19 cellular contexts compared by ENCODE assay signal in genomic region chr6:43604174-43604573, GRCh38. TPM values are rescaled to one million over a fixed set of nuclear protein-coding genes. Genes with fewer than 3 reads are reported as not detected.
DNase-seq lines count a peak whose midpoint lies in the region; ATAC-seq and TF ChIP-seq lines count a peak whose summit lies in the region.
"Had no signal": no experiment of that assay in that cellular context is flagged by ENCODE, and none has a peak within 500 bp of the region (broad histone marks: within the 10 kb centered on the region; RNA-seq: fewer than 3 reads in every experiment).

No MANE protein-coding gene starts in this region.

- H3K4me3 ChIP-seq in GM23248, result no peak overlapping the region
- no peak overlapping the region for H3K4me3 ChIP-seq in mesenchymal stem cell (ENCODE audit: insufficient read depth in 1 of 2, low read depth in 1 of 2, low read length in 2 of 2)
- no peak overlapping the region for H3K4me3 ChIP-seq in heart right ventricle
- H3K4me3 ChIP-seq: ascending aorta, HAP-1, heart left ventricle, spleen, stomach, vagina had no signal

- no peak overlapping the region for H3K14ac ChIP-seq in mesenchymal stem cell (ENCODE audit: low read length in 2 of 2)

- no peak overlapping the region for H4K8ac ChIP-seq in mesenchymal stem cell (ENCODE audit: low read length)

- H2BK12ac ChIP-seq in mesenchymal stem cell (ENCODE audit: low read length in 2 of 2), result no peak overlapping the region

- H2BK5ac ChIP-seq in mesenchymal stem cell (ENCODE audit: low read depth, low read length, poor library complexity, severe bottlenecking), result no peak overlapping the region

- peaks cover 11% of the 10 kb centered on the region for H3K79me1 ChIP-seq in mesenchymal stem cell (replicated peaks; ENCODE audit: low read length, poor library complexity, severe bottlenecking)

- no peak overlapping the region for H2AFZ ChIP-seq in GM23248
- H2AFZ ChIP-seq in mesenchymal stem cell (ENCODE audit: low read depth, low read length), result no peak overlapping the region

- H3K4me2 ChIP-seq in GM23248 (ENCODE audit: unreplicated experiment) (no peak overlapping the region), mesenchymal stem cell (ENCODE audit: low read length, poor library complexity, severe bottlenecking) (no peak overlapping the region)

- no peak overlapping the region for H3K9ac ChIP-seq in GM23248
- H3K9ac ChIP-seq in mesenchymal stem cell (ENCODE audit: low read length), result peak overlapping the region; percentile 10

- no peak overlapping the region for H2BK120ac ChIP-seq in mesenchymal stem cell (ENCODE audit: low read depth, low read length)

- in situ Hi-C loops in GM23248 (cut with MboI), result no loop called here

- H3K9me2 ChIP-seq in GM23248 (ENCODE audit: insufficient read depth), result no peaks in the 10 kb centered on the region

- peaks cover 50% of the 10 kb centered on the region for H3F3A ChIP-seq in GM23248 (ENCODE audit: insufficient read depth)

- 84 to 85% methylated on average over 2 of the region's 2 CpGs for WGBS in GM23248 (ENCODE audit: low coverage in 1 of 2, low lambda C conversion rate in 2 of 2, missing lambda C conversion rate in 2 of 2), 2 experiments
- WGBS in mesenchymal stem cell, result 100% methylated on average over 2 of the region's 2 CpGs
- WGBS in heart right ventricle, 2 donors, result 96 to 97% methylated on average over 2 of the region's 2 CpGs

- H4K20me1 ChIP-seq in GM23248 (ENCODE audit: insufficient read depth), result no peaks in the 10 kb centered on the region

- ATAC-seq in heart right ventricle, result no peak
- ATAC-seq: heart left ventricle had no signal

- H3K23ac ChIP-seq in mesenchymal stem cell (ENCODE audit: low read length in 2 of 2), result no peak overlapping the region

- no peak overlapping the region for H2AK5ac ChIP-seq in mesenchymal stem cell (ENCODE audit: low read length, severe bottlenecking)

- no peak overlapping the region for H2BK15ac ChIP-seq in mesenchymal stem cell (ENCODE audit: low read depth, poor library complexity, severe bottlenecking)

- intact Hi-C loops in heart right ventricle (cut with DNase I), result loop anchor here in 3 of 10 donors (10.0 kb wide), 2 partner anchors 471 to 481 kb away; no protein-coding TSS in a partner anchor

- H3K27me3 ChIP-seq in GM23248 (replicated peaks; ENCODE audit: insufficient read depth), result no peaks in the 10 kb centered on the region
- H3K27me3 ChIP-seq in mesenchymal stem cell (ENCODE audit: control insufficient read depth in 1 of 2, insufficient read depth in 1 of 2, low read length in 2 of 2), result no peaks in the 10 kb centered on the region
- H3K27me3 ChIP-seq in heart right ventricle, result no peaks in the 10 kb centered on the region
- H3K27me3 ChIP-seq: ascending aorta, heart left ventricle, spleen, stomach, vagina had no signal

- DNase-seq in GM23248 (peak; percentile 87), RWPE1 (ENCODE audit: low spot score) (peak; percentile 38), dermis microvascular lymphatic vessel endothelial cell (ENCODE audit: low read depth in 2 of 2) (peak; percentile 59 to 76), mesenchymal stem cell (no peak), NCI-H2107 treated with DMSO at 0.1 percent for 48 hours (lab: John Stamatoyannopoulos, UW; ENCODE audit: unreplicated experiment) (no peak), SIG-M5 treated with dmso at 0.1 percent for 504 hours (lab: John Stamatoyannopoulos, UW; ENCODE audit: unreplicated experiment) (no peak), heart right ventricle (no peak), T-helper 9 cell (no peak)
- DNase-seq: activated effector memory CD4-positive, alpha-beta T cell treated with Interleukin-2 at 50 U/mL for 16 hours; DND-41; effector CD4-positive, alpha-beta T cell; heart left ventricle; NCI-H1092; spleen; stomach had no signal

- peaks cover 3% of the 10 kb centered on the region; the same call in 1 of the 2 replicates for H3K79me2 ChIP-seq in GM23248 (ENCODE audit: insufficient read depth)

- no peak overlapping the region for H4K91ac ChIP-seq in mesenchymal stem cell (ENCODE audit: low read length)

- peaks cover 11% of the 10 kb centered on the region for H3K4me1 ChIP-seq in GM23248 (ENCODE audit: insufficient read depth)
- peaks cover 1% of the 10 kb centered on the region for H3K4me1 ChIP-seq in mesenchymal stem cell (ENCODE audit: control insufficient read depth, insufficient read depth, low read depth, low read length)
- peaks cover 0 to 12% (median 0%) of the 10 kb centered on the region in 9 donors for H3K4me1 ChIP-seq in heart right ventricle
- H3K4me1 ChIP-seq: ascending aorta, HAP-1, vagina had no signal

- no peak overlapping the region for H3K4ac ChIP-seq in mesenchymal stem cell (ENCODE audit: low read depth in 1 of 2, low read length in 2 of 2)

- CTCF ChIA-PET in RWPE1 (lab: Yijun Ruan, JAX), result no interaction called here

- H3K36me3 ChIP-seq in GM23248 (ENCODE audit: low read depth), result peaks cover 40% of the 10 kb centered on the region
- H3K36me3 ChIP-seq in mesenchymal stem cell (ENCODE audit: control insufficient read depth in 1 of 2, insufficient read depth in 2 of 2, low read depth in 1 of 2, low read length in 2 of 2), result peaks cover 26 to 84% of the 10 kb centered on the region in 2 experiments
- peaks cover 0 to 93% (median 44%) of the 10 kb centered on the region in 9 donors for H3K36me3 ChIP-seq in heart right ventricle

- H3K27ac ChIP-seq in GM23248, result peak overlapping the region; percentile 48
- H3K27ac ChIP-seq in RWPE1, result no peak overlapping the region
- H3K27ac ChIP-seq in mesenchymal stem cell (ENCODE audit: low read length, poor library complexity, severe bottlenecking), result no peak overlapping the region
- no peak overlapping the region for H3K27ac ChIP-seq in heart right ventricle
- H3K27ac ChIP-seq: ascending aorta, C4-2B, heart left ventricle, spleen, stomach, vagina had no signal

- H3K9me3 ChIP-seq in GM23248 (ENCODE audit: low read depth) (no peaks in the 10 kb centered on the region), mesenchymal stem cell (ENCODE audit: control insufficient read depth, low read length) (no peaks in the 10 kb centered on the region), heart right ventricle (no peaks in the 10 kb centered on the region)
- H3K9me3 ChIP-seq: ascending aorta, HAP-1, heart left ventricle, spleen, stomach, vagina had no signal

- H3K18ac ChIP-seq in mesenchymal stem cell (ENCODE audit: low read depth in 1 of 2, low read length in 2 of 2), result no peak overlapping the region

- TF ChIP-seq CTCF in RWPE1 (conservative IDR thresholded peaks at IDR 0.05; ENCODE audit: low read depth) (no peak), heart right ventricle (IDR thresholded peaks at IDR 0.05) (no peak)

- POLR2A ChIA-PET in RWPE1 (lab: Yijun Ruan, JAX; ENCODE audit: low non-redundant PET), result no interaction called here

RNA-seq across cellular contexts. Expression of gene GTPBP2, which starts 24.9 kb away (rescaled TPM):
- total RNA-seq in GM23248 (2014; rRNA removed; shearing (Covaris generic)), result 80.7 and 88.3 TPM in 2 replicates
- 15.5 and 15.9 TPM in 2 replicates for polyA plus RNA-seq in GM23248 (2016; fragmentation: Nextera tagmentation; extraction: Ambion mirVana)
- total RNA-seq in dermis microvascular lymphatic vessel endothelial cell, result 30.4 and 38.7 TPM in 2 replicates
- 70.7 TPM for polyA plus RNA-seq in mesenchymal stem cell (2013, experiment 1 of 2)
- 68.3 TPM for polyA plus RNA-seq in mesenchymal stem cell (2013, experiment 2 of 2)
- 10 to 100 TPM; 19.5 to 32.1 (median 25.1) TPM for total RNA-seq in heart right ventricle
- 10 to 100 TPM; 37.3 to 37.9 TPM for polyA plus RNA-seq in heart right ventricle

RNA-seq across cellular contexts. Expression of gene POLH, which starts 28.2 kb away (rescaled TPM):
- total RNA-seq in GM23248 (2014; rRNA removed; shearing (Covaris generic)), result 27.6 and 28.6 TPM in 2 replicates
- 23.0 and 25.3 TPM in 2 replicates for polyA plus RNA-seq in GM23248 (2016; fragmentation: Nextera tagmentation; extraction: Ambion mirVana)
- total RNA-seq in dermis microvascular lymphatic vessel endothelial cell, result 14.3 and 16.3 TPM in 2 replicates
- polyA plus RNA-seq in mesenchymal stem cell (2013, experiment 1 of 2), result 10.5 TPM
- 10.3 TPM for polyA plus RNA-seq in mesenchymal stem cell (2013, experiment 2 of 2)
- total RNA-seq in heart right ventricle, result 10 to 100 TPM in 4 of 10 donors, 1 to 10 TPM in 6; 5.5 to 11.2 (median 8.9) TPM
- 1 to 10 TPM; 2.1 to 2.7 TPM for polyA plus RNA-seq in heart right ventricle

RNA-seq across cellular contexts. Expression of gene XPO5, which starts 28.3 kb away (rescaled TPM):
- 27.6 and 29.5 TPM in 2 replicates for total RNA-seq in GM23248 (2014; rRNA removed; shearing (Covaris generic))
- polyA plus RNA-seq in GM23248 (2016; fragmentation: Nextera tagmentation; extraction: Ambion mirVana), result 17.9 and 18.8 TPM in 2 replicates
- total RNA-seq in dermis microvascular lymphatic vessel endothelial cell, result 21.2 and 23.6 TPM in 2 replicates
- polyA plus RNA-seq in mesenchymal stem cell (2013, experiment 1 of 2), result 15.2 TPM
- polyA plus RNA-seq in mesenchymal stem cell (2013, experiment 2 of 2), result 12.9 TPM
- 10 to 100 TPM; 11.7 to 20.1 (median 17.0) TPM for total RNA-seq in heart right ventricle
- polyA plus RNA-seq in heart right ventricle, result 10 to 100 TPM in 1 of 2 donors, 1 to 10 TPM in 1; 6.9 to 10.8 TPM

RNA-seq across cellular contexts. Expression of gene MAD2L1BP, which starts 31.5 kb away (rescaled TPM):
- 33.1 and 33.9 TPM in 2 replicates for total RNA-seq in GM23248 (2014; rRNA removed; shearing (Covaris generic))
- 32.9 and 34.2 TPM in 2 replicates for polyA plus RNA-seq in GM23248 (2016; fragmentation: Nextera tagmentation; extraction: Ambion mirVana)
- total RNA-seq in dermis microvascular lymphatic vessel endothelial cell, result 14.8 and 23.3 TPM in 2 replicates
- 27.2 TPM for polyA plus RNA-seq in mesenchymal stem cell (2013, experiment 1 of 2)
- 26.6 TPM for polyA plus RNA-seq in mesenchymal stem cell (2013, experiment 2 of 2)
- total RNA-seq in heart right ventricle, result 10 to 100 TPM; 20.7 to 34.8 (median 28.1) TPM
- 10 to 100 TPM; 13.5 to 29.2 TPM for polyA plus RNA-seq in heart right ventricle

RNA-seq across cellular contexts. Expression of gene RSPH9, which starts 40.7 kb away (rescaled TPM):
- total RNA-seq in GM23248 (2014; rRNA removed; shearing (Covaris generic)), result 0.11 TPM in 1 of 2 replicates, not detected in the other
- 1.2 and 1.3 TPM in 2 replicates for polyA plus RNA-seq in GM23248 (2016; fragmentation: Nextera tagmentation; extraction: Ambion mirVana)
- 0.25 and 0.26 TPM in 2 replicates for total RNA-seq in dermis microvascular lymphatic vessel endothelial cell
- polyA plus RNA-seq in mesenchymal stem cell (2013, experiment 1 of 2), result 0.62 TPM
- polyA plus RNA-seq in mesenchymal stem cell (2013, experiment 2 of 2), result 0.84 TPM
- total RNA-seq in heart right ventricle, result under 1 TPM in 5 of 10 donors, not detected in 5; 0.09 to 0.15 (median 0.12) TPM
- polyA plus RNA-seq in heart right ventricle, result under 1 TPM; 0.44 to 0.45 TPM
- total RNA-seq: ascending aorta had no signal

Comparison
In these comparisons a context has a peak if more than half of its experiments do, and no peak if none do; other contexts are left out.
1. DNase-seq: peak in GM23248 (single experiment), RWPE1 (single experiment) and dermis microvascular lymphatic vessel endothelial cell (2 of 2); none in mesenchymal stem cell (single experiment), NCI-H2107 treated with DMSO at 0.1 percent for 48 hours (single experiment), SIG-M5 treated with dmso at 0.1 percent for 504 hours (single experiment), heart right ventricle (0 of 2) and T-helper 9 cell (single experiment).